Comparison of ENCODE assay signal across 19 cellular contexts in the genomic region with DNA sequence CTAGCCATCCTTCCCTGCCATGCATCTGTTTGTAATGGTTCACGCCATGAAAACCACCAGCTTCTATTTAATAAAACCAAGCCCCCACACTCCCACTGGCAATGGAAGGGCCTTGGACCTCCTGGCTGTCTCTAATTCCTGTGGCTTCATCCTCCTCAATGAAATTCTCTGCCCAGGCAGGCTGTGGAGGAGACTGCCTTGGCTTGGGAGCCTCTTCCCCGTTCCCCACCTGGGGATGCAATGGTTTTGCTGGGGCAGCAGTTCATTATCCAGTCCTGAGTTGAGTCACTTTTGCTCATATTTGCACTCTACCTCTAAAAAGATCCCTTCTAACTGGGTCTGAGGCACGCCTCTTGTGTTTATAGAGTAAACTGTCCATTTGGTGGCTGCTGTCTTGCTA.
"Had no signal": no experiment of that assay in that cellular context is flagged by ENCODE, and none has a peak within 500 bp of the region (broad histone marks: within the 10 kb centered on the region; RNA-seq: fewer than 3 reads in every experiment).

No MANE protein-coding gene starts in this region.

- H3K27ac ChIP-seq: body of pancreas, coronary artery, esophagus squamous epithelium, lower lobe of right lung, parathyroid adenoma, tibial artery had no signal

- H3K36me3 Mint-ChIP-seq: activated CD4-positive, alpha-beta memory T cell treated with anti-CD3 and anti-CD28 coated beads for 36 hours; naive B cell had no signal

- H3K27me3 ChIP-seq: body of pancreas, esophagus squamous epithelium had no signal

- H3K27ac Mint-ChIP-seq: activated CD4-positive, alpha-beta memory T cell treated with anti-CD3 and anti-CD28 coated beads for 36 hours; activated CD4-positive, alpha-beta T cell treated with anti-CD3 and anti-CD28 coated beads for 36 hours; activated T-cell treated with anti-CD3 and anti-CD28 coated beads, Interleukin-2, amount 50 U/mL, for 24 hours; naive B cell; T-helper 17 cell had no signal

- H3K4me3 Mint-ChIP-seq: activated CD4-positive, alpha-beta memory T cell treated with anti-CD3 and anti-CD28 coated beads for 36 hours; activated CD4-positive, alpha-beta T cell treated with anti-CD3 and anti-CD28 coated beads for 36 hours; activated T-cell treated with anti-CD3 and anti-CD28 coated beads, Interleukin-2, amount 50 U/mL, for 24 hours; naive B cell; T-helper 17 cell had no signal

- ATAC-seq: activated CD4-positive, alpha-beta T cell treated with anti-CD3 and anti-CD28 coated beads for 36 hours; body of pancreas; left cardiac atrium; lower lobe of right lung; T-helper 17 cell had no signal

- H3K4me1 Mint-ChIP-seq: activated CD4-positive, alpha-beta T cell treated with anti-CD3 and anti-CD28 coated beads for 36 hours; naive B cell; T-helper 17 cell had no signal

- H3K4me1 ChIP-seq: body of pancreas, lower lobe of right lung, tibial artery had no signal

- H3K9me3 Mint-ChIP-seq: activated T-cell treated with anti-CD3 and anti-CD28 coated beads, Interleukin-2, amount 50 U/mL, for 24 hours had no signal

- DNase-seq: activated CD4-positive, alpha-beta memory T cell treated with anti-CD3 and anti-CD28 coated beads for 36 hours; activated CD4-positive, alpha-beta T cell treated with anti-CD3 and anti-CD28 coated beads for 36 hours; activated naive CD4-positive, alpha-beta T cell treated with anti-CD3 and anti-CD28 coated beads, Interleukin-2, amount 50 U/mL, for 16 hours; activated T-cell treated with anti-CD3 and anti-CD28 coated beads, Interleukin-2, amount 50 U/mL, for 24 hours; body of pancreas; central memory CD4-positive, alpha-beta T cell; esophagus squamous epithelium; foreskin fibroblast; left cardiac atrium; lower lobe of right lung; midbrain; naive B cell; stimulated activated CD4-positive, alpha-beta T cell treated with anti-CD3 and anti-CD28 coated beads, Interleukin-15, amount 100 ng/mL, for 24 hours; stimulated activated CD4-positive, alpha-beta T cell treated with anti-CD3 and anti-CD28 coated beads, Interleukin-4, amount 100 ng/mL, for 1 hour; stimulated activated naive CD4-positive, alpha-beta T cell; T-helper 17 cell; tibial artery had no signal

- H3K9me3 ChIP-seq: body of pancreas, esophagus squamous epithelium, lower lobe of right lung, tibial artery had no signal

- H3K9ac ChIP-seq: parathyroid adenoma had no signal

- H3K27me3 Mint-ChIP-seq: activated CD4-positive, alpha-beta memory T cell treated with anti-CD3 and anti-CD28 coated beads for 36 hours; activated CD4-positive, alpha-beta T cell treated with anti-CD3 and anti-CD28 coated beads for 36 hours; naive B cell; T-helper 17 cell had no signal

- H3K79me2 ChIP-seq: parathyroid adenoma had no signal

- H3K4me3 ChIP-seq: body of pancreas, coronary artery, esophagus squamous epithelium, lower lobe of right lung, tibial artery had no signal

- H3K36me3 ChIP-seq: esophagus squamous epithelium, lower lobe of right lung, tibial artery had no signal
